17 cellular contexts compared by ENCODE assay signal in the genomic region with DNA sequence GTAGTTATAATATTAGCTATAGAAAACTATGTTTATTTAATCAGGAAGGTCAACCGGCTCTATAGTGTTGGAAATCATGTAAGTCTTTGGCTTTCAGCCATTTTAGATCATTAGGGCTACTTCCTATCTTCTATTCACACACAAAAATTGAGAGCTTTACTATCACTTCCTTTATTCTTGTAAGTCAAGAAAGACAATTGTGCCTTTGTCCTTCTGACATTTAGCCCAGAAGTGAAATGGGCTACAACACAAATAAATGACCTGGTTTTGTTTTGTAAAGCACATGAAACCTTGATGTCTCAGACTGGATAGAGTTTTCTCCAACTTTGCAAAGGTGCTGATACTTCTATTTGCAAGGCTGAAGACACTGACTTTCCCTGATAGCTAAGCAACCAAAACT.
DNase-seq lines count a peak whose midpoint lies in the region; ATAC-seq and TF ChIP-seq lines count a peak whose summit lies in the region.
"Had no signal": no experiment of that assay in that cellular context is flagged by ENCODE, and none has a peak within 500 bp of the region (broad histone marks: within the 10 kb centered on the region; RNA-seq: fewer than 3 reads in every experiment).

No MANE protein-coding gene starts in this region.

- no peaks in the 10 kb centered on the region for H3K79me1 ChIP-seq in H9 (ENCODE audit: insufficient read depth, low read depth, low read length, poor library complexity, severe bottlenecking)

- H3K9ac ChIP-seq in H9 (ENCODE audit: extremely low read depth, insufficient read length, low read length) (no peak overlapping the region), colonic mucosa (ENCODE audit: low read depth in 2 of 2, low read length in 2 of 2) (no peak overlapping the region)

- H2BK12ac ChIP-seq in H9 (ENCODE audit: insufficient read length, low read depth, low read length), result no peak overlapping the region

- H4K8ac ChIP-seq in H9 (replicated peaks; ENCODE audit: insufficient read length, low read depth, low read length), result no peak overlapping the region

- H3K9me3 Mint-ChIP-seq in WTC11 (peaks cover 12% of the 10 kb centered on the region), H9 (peaks cover 7 to 10% of the 10 kb centered on the region in 2 experiments; a peak in 4 of 5 replicates)
- H3K9me3 Mint-ChIP-seq: activated naive CD4-positive, alpha-beta T cell treated with anti-CD3 and anti-CD28 coated beads, Interleukin-2, amount 10 ng/mL, durations not matched to agents 7 days and 5 days; stimulated activated effector memory CD8-positive, alpha-beta T cell treated with anti-CD3 and anti-CD28 coated beads, Interleukin-12 subunit alpha, Interleukin-12 subunit beta, amount 100 ng/mL, for 72 hours had no signal

- no peak for DNase-seq in WTC11 (ENCODE audit: low spot score)
- no peak for DNase-seq in mucosa of descending colon
- DNase-seq in H9, result no peak
- no peak for DNase-seq in colonic mucosa
- DNase-seq in occipital lobe (lab: John Stamatoyannopoulos, UW), result no peak
- DNase-seq: activated naive CD4-positive, alpha-beta T cell treated with anti-CD3 and anti-CD28 coated beads, Interleukin-2, amount 10 ng/mL, durations not matched to agents 7 days and 5 days; effector memory CD8-positive, alpha-beta T cell; foreskin keratinocyte; mesendoderm; NCI-H2081; PC-9; right lobe of liver; stimulated activated CD4-positive, alpha-beta T cell treated with anti-CD3 and anti-CD28 coated beads, Interleukin-4, amount 100 ng/mL, for 4 hours had no signal

- no peak overlapping the region for H2AFZ ChIP-seq in H9 (ENCODE audit: low read length)
- H2AFZ ChIP-seq: PC-9 had no signal

- no peaks in the 10 kb centered on the region for H3K36me3 ChIP-seq in mucosa of descending colon (ENCODE audit: low read depth)
- no peaks in the 10 kb centered on the region for H3K36me3 ChIP-seq in colonic mucosa
- H3K36me3 ChIP-seq: right lobe of liver had no signal

- no peak overlapping the region for H3K4me2 ChIP-seq in H9 (ENCODE audit: insufficient read depth, insufficient read length, low read length)
- H3K4me2 ChIP-seq: PC-9 had no signal

- H3K4me3 Mint-ChIP-seq in WTC11, result no peak overlapping the region
- no peak overlapping the region for H3K4me3 Mint-ChIP-seq in H9
- H3K4me3 Mint-ChIP-seq: activated naive CD4-positive, alpha-beta T cell treated with anti-CD3 and anti-CD28 coated beads, Interleukin-2, amount 10 ng/mL, durations not matched to agents 7 days and 5 days; effector memory CD8-positive, alpha-beta T cell; stimulated activated effector memory CD8-positive, alpha-beta T cell treated with anti-CD3 and anti-CD28 coated beads, Interleukin-12 subunit alpha, Interleukin-12 subunit beta, amount 100 ng/mL, for 72 hours had no signal

- H3K27me3 ChIP-seq in H9 (ENCODE audit: insufficient read depth, low read length), result no peaks in the 10 kb centered on the region
- no peaks in the 10 kb centered on the region for H3K27me3 ChIP-seq in colonic mucosa
- H3K27me3 ChIP-seq: foreskin keratinocyte had no signal

- H4K91ac ChIP-seq in H9 (ENCODE audit: insufficient read length, low read depth, low read length), result no peak overlapping the region

- no peak overlapping the region for H4K5ac ChIP-seq in H9 (ENCODE audit: insufficient read length, low read depth, low read length)

- no peaks in the 10 kb centered on the region for H4K20me1 ChIP-seq in H9 (ENCODE audit: control insufficient read depth, insufficient read depth, insufficient read length)

- ATAC-seq in GM18498 (IDR thresholded peaks at IDR 0.05; ENCODE audit: unreplicated experiment), result peak; percentile 44
- ATAC-seq in GM19463 (IDR thresholded peaks at IDR 0.05; ENCODE audit: unreplicated experiment), result peak; percentile 73
- peak; percentile 53 for ATAC-seq in HG03558 (IDR thresholded peaks at IDR 0.05; ENCODE audit: extremely low read depth, unreplicated experiment)
- ATAC-seq in WTC11, result no peak
- ATAC-seq in mucosa of descending colon, result no peak
- ATAC-seq: effector memory CD8-positive, alpha-beta T cell; foreskin keratinocyte; stimulated activated effector memory CD8-positive, alpha-beta T cell treated with anti-CD3 and anti-CD28 coated beads, Interleukin-12 subunit alpha, Interleukin-12 subunit beta, amount 100 ng/mL, for 72 hours had no signal

- H3K27me3 Mint-ChIP-seq in WTC11 (ENCODE audit: low read depth), result no peaks in the 10 kb centered on the region
- H3K27me3 Mint-ChIP-seq in H9 (ENCODE audit: low read depth), result no peaks in the 10 kb centered on the region; the same call in 1 of the 2 replicates
- H3K27me3 Mint-ChIP-seq: effector memory CD8-positive, alpha-beta T cell had no signal

- H3K23ac ChIP-seq in H9 (ENCODE audit: insufficient read length, low read depth, low read length), result no peak overlapping the region

- H3K18ac ChIP-seq in H9 (ENCODE audit: insufficient read length, low read depth, low read length), result no peak overlapping the region

- CTCF ChIA-PET in WTC11 (lab: Charles Lee), result interaction anchor here (0.7 to 1.0 kb wide), 2 partner anchors 28 to 36 kb away, joined by 3 read pairs; no protein-coding TSS in a partner anchor

- H3K9me3 ChIP-seq in mucosa of descending colon (no peaks in the 10 kb centered on the region), H9 (ENCODE audit: control insufficient read depth, low read depth, low read length) (no peaks in the 10 kb centered on the region), colonic mucosa (no peaks in the 10 kb centered on the region)
- H3K9me3 ChIP-seq: right lobe of liver had no signal

- H3K79me2 ChIP-seq in H9 (ENCODE audit: insufficient read depth, low read length), result no peaks in the 10 kb centered on the region

- H3K36me3 Mint-ChIP-seq in WTC11 (peaks cover 13% of the 10 kb centered on the region), H9 (ENCODE audit: insufficient read depth in 1 of 3, low read depth in 3 of 3) (peaks cover 4 to 8% (median 6%) of the 10 kb centered on the region in 3 experiments)
- H3K36me3 Mint-ChIP-seq: activated naive CD4-positive, alpha-beta T cell treated with anti-CD3 and anti-CD28 coated beads, Interleukin-2, amount 10 ng/mL, durations not matched to agents 7 days and 5 days; stimulated activated effector memory CD8-positive, alpha-beta T cell treated with anti-CD3 and anti-CD28 coated beads, Interleukin-12 subunit alpha, Interleukin-12 subunit beta, amount 100 ng/mL, for 72 hours had no signal

- no peak overlapping the region for H2BK5ac ChIP-seq in H9 (ENCODE audit: insufficient read length, low read length)

- H3K4me3 ChIP-seq in mucosa of descending colon (no peak overlapping the region), colonic mucosa (no peak overlapping the region)
- H3K4me3 ChIP-seq: PC-9, right lobe of liver had no signal

- no peak overlapping the region for H3T11ph ChIP-seq in H9 (ENCODE audit: low read length)

- no peak overlapping the region for H2BK120ac ChIP-seq in H9 (ENCODE audit: low read depth, low read length, poor library complexity, severe bottlenecking)

- H3K4me1 ChIP-seq in mucosa of descending colon (ENCODE audit: low read depth), result no peaks in the 10 kb centered on the region
- H3K4me1 ChIP-seq in H9 (ENCODE audit: insufficient read depth, low read length), result no peaks in the 10 kb centered on the region
- H3K4me1 ChIP-seq in colonic mucosa, result no peaks in the 10 kb centered on the region
- H3K4me1 ChIP-seq: foreskin keratinocyte had no signal

- H3K4ac ChIP-seq in H9 (ENCODE audit: low read depth, low read length), result no peak overlapping the region

- no peak overlapping the region for H3K56ac ChIP-seq in H9 (ENCODE audit: insufficient read length, low read depth, low read length)

- no CpG with 5 or more reads among the region's 1 CpG for WGBS in H9 (ENCODE audit: extremely low coverage, insufficient read length, low lambda C conversion rate)

- H3K27ac Mint-ChIP-seq in WTC11, result peak overlapping the region; percentile 65
- H3K27ac Mint-ChIP-seq in H9, result peak overlapping the region in 1 of 3 experiments; percentile 69; a peak in 1 of 7 replicates
- H3K27ac Mint-ChIP-seq: activated naive CD4-positive, alpha-beta T cell treated with anti-CD3 and anti-CD28 coated beads, Interleukin-2, amount 10 ng/mL, durations not matched to agents 7 days and 5 days; effector memory CD8-positive, alpha-beta T cell; stimulated activated effector memory CD8-positive, alpha-beta T cell treated with anti-CD3 and anti-CD28 coated beads, Interleukin-12 subunit alpha, Interleukin-12 subunit beta, amount 100 ng/mL, for 72 hours had no signal

- no peak overlapping the region for H2AK5ac ChIP-seq in H9 (ENCODE audit: insufficient read length, low read length)

- H2BK15ac ChIP-seq in H9 (ENCODE audit: low read depth, low read length), result no peak overlapping the region

- no peak overlapping the region for H2BK20ac ChIP-seq in H9 (ENCODE audit: low read depth, low read length, poor library complexity, severe bottlenecking)

- TF ChIP-seq CTCF in WTC11 (IDR thresholded peaks at IDR 0.05) (no peak), mucosa of descending colon (IDR thresholded peaks at IDR 0.05) (no peak), H9 (conservative IDR thresholded peaks at IDR 0.05) (no peak), colonic mucosa (IDR thresholded peaks at IDR 0.05) (no peak)

- H3K14ac ChIP-seq in H9 (ENCODE audit: insufficient read depth, low read length), result no peak overlapping the region

- intact Hi-C loops in mucosa of descending colon (cut with DNase I, micrococcal nuclease) (loop anchor here (10.0 kb wide), 1 partner anchor 141 kb away; no protein-coding TSS in a partner anchor), colonic mucosa (cut with DNase I) (loop anchor here (10.0 kb wide), 1 partner anchor 141 kb away; no protein-coding TSS in a partner anchor)

- peaks cover 23% of the 10 kb centered on the region for H3K4me1 Mint-ChIP-seq in WTC11
- peaks cover 16 to 26% of the 10 kb centered on the region in 2 experiments for H3K4me1 Mint-ChIP-seq in H9
- H3K4me1 Mint-ChIP-seq: activated naive CD4-positive, alpha-beta T cell treated with anti-CD3 and anti-CD28 coated beads, Interleukin-2, amount 10 ng/mL, durations not matched to agents 7 days and 5 days; stimulated activated effector memory CD8-positive, alpha-beta T cell treated with anti-CD3 and anti-CD28 coated beads, Interleukin-12 subunit alpha, Interleukin-12 subunit beta, amount 100 ng/mL, for 72 hours had no signal

- POLR2A ChIA-PET in WTC11 (lab: Charles Lee), result no interaction called here

- H3K27ac ChIP-seq in H9 (ENCODE audit: insufficient read length, low read depth, low read length), result no peak overlapping the region
- H3K27ac ChIP-seq in colonic mucosa, result no peak overlapping the region
- H3K27ac ChIP-seq: foreskin keratinocyte, PC-9, right lobe of liver had no signal

- H3K23me2 ChIP-seq in H9 (ENCODE audit: insufficient read length, low read depth, low read length, poor library complexity, severe bottlenecking), result no peaks in the 10 kb centered on the region

TF ChIP-seq in WTC11, 78 proteins besides CTCF, POLR2A, EP300 and RAD21 (continues in another document):
- no peak for TF ChIP-seq ETV6 (CRISPR knock-in tag; IDR thresholded peaks at IDR 0.05)

Comparison
In these comparisons a context has a peak if more than half of its experiments do, and no peak if none do; other contexts are left out.
1. ATAC-seq: peak in GM18498 (single experiment), GM19463 (single experiment) and HG03558 (single experiment); none in WTC11 (single experiment) and mucosa of descending colon (single experiment).